ENCODE assay signal across 9 cellular contexts in genomic region chr17:81002409-81003361, GRCh38. TPM values are rescaled to one million over a fixed set of nuclear protein-coding genes. Genes with fewer than 3 reads are reported as not detected.
A peak's percentile ranks its signal among the peaks of the same experiment; 100 is the strongest.
DNase-seq lines count a peak whose midpoint lies in the region; ATAC-seq, FAIRE-seq and TF ChIP-seq lines count a peak whose summit lies in the region.
"Had no signal": no experiment of that assay in that cellular context is flagged by ENCODE, and none has a peak within 500 bp of the region (broad histone marks: within the 10 kb centered on the region; RNA-seq: fewer than 3 reads in every experiment).

No MANE protein-coding gene starts in this region.

- H3K36me3 ChIP-seq in GM23248 (ENCODE audit: low read depth) (no peaks in the 10 kb centered on the region), Peyer's patch (peaks cover 0 to 25% (median 0%) of the 10 kb centered on the region in 3 donors)

- DNase-seq in A549 (ENCODE audit: low read depth in 1 of 2, low spot score in 1 of 2) (no peak), GM23248 (peak; percentile 65), Peyer's patch (peak in 2 of 3 donors; percentile 85 to 87), fibroblast of the conjunctiva (ENCODE audit: low read depth) (peak; percentile 55)
- no peak for DNase-seq in stimulated activated effector memory CD8-positive, alpha-beta T cell treated with anti-CD3 and anti-CD28 coated beads, Interleukin-12 subunit alpha, Interleukin-12 subunit beta, amount 100 ng/mL, for 72 hours (ENCODE audit: low spot score in 2 of 2)
- DNase-seq in central memory CD4-positive, alpha-beta T cell, result no peak

- no peak for TF ChIP-seq EP300 in A549 (IDR thresholded peaks at IDR 0.05)

- H2AFZ ChIP-seq in GM23248, result no peak overlapping the region

- H3K79me2 ChIP-seq in GM23248 (ENCODE audit: insufficient read depth), result no peaks in the 10 kb centered on the region

- peaks cover 20% of the 10 kb centered on the region for H3K4me1 ChIP-seq in A549
- H3K4me1 ChIP-seq in GM23248 (ENCODE audit: insufficient read depth), result 0 out of 2 replicates have a peak, but pooled peaks cover 5% of the 10 kb centered on the region
- peaks cover 0 to 49% (median 12%) of the 10 kb centered on the region in 4 donors for H3K4me1 ChIP-seq in Peyer's patch

- peaks cover 12% of the 10 kb centered on the region for H3K36me3 Mint-ChIP-seq in stimulated activated effector memory CD8-positive, alpha-beta T cell treated with anti-CD3 and anti-CD28 coated beads, Interleukin-12 subunit alpha, Interleukin-12 subunit beta, amount 100 ng/mL, for 72 hours

- FAIRE-seq in A549 (lab: Jason Lieb, UNC), result no peak

- H3F3A ChIP-seq in GM23248 (ENCODE audit: insufficient read depth), result peaks cover 8% of the 10 kb centered on the region; the same call in 1 of the 2 replicates

- CTCF ChIA-PET in A549 (lab: Yijun Ruan, JAX), result interaction anchor here (1.9 to 9.1 kb wide), 2 partner anchors 20 to 99 kb away, joined by 7 to 56 read pairs; no protein-coding TSS in a partner anchor

- peaks cover 32% of the 10 kb centered on the region for H3K27me3 ChIP-seq in GM23248 (replicated peaks; ENCODE audit: insufficient read depth)
- H3K27me3 ChIP-seq in Peyer's patch, result peaks cover 0 to 13% of the 10 kb centered on the region in 2 donors

- no peak for TF ChIP-seq RAD21 in A549 (conservative IDR thresholded peaks at IDR 0.05 in 1 of 2, IDR thresholded peaks at IDR 0.05 in 1 of 2)

- H3K9me3 Mint-ChIP-seq in stimulated activated effector memory CD8-positive, alpha-beta T cell treated with anti-CD3 and anti-CD28 coated beads, Interleukin-12 subunit alpha, Interleukin-12 subunit beta, amount 100 ng/mL, for 72 hours, result no peaks in the 10 kb centered on the region

- TF ChIP-seq POLR2A in A549 (IDR thresholded peaks at IDR 0.05; ENCODE audit: low read length), result no peak
- TF ChIP-seq POLR2A in Peyer's patch (IDR thresholded peaks at IDR 0.05), result no peak

- peaks cover 24% of the 10 kb centered on the region for H3K4me1 Mint-ChIP-seq in stimulated activated effector memory CD8-positive, alpha-beta T cell treated with anti-CD3 and anti-CD28 coated beads, Interleukin-12 subunit alpha, Interleukin-12 subunit beta, amount 100 ng/mL, for 72 hours

- no peaks in the 10 kb centered on the region for H3K9me2 ChIP-seq in GM23248 (ENCODE audit: insufficient read depth)

- H3K27ac ChIP-seq in A549 (peak overlapping the region in 1 of 2 experiments; percentile 18; a peak in 1 of 6 replicates), GM23248 (no peak overlapping the region), Peyer's patch (peak overlapping the region in 2 of 4 donors; percentile 18 to 32)
- H3K27ac ChIP-seq: thoracic aorta had no signal

- H3K4me2 ChIP-seq in A549, result peak overlapping the region; percentile 6; the same call in 1 of the 3 replicates
- H3K4me2 ChIP-seq in GM23248 (ENCODE audit: unreplicated experiment), result peak overlapping the region; percentile 3

- no peak overlapping the region for H3K27ac Mint-ChIP-seq in stimulated activated effector memory CD8-positive, alpha-beta T cell treated with anti-CD3 and anti-CD28 coated beads, Interleukin-12 subunit alpha, Interleukin-12 subunit beta, amount 100 ng/mL, for 72 hours

- in situ Hi-C loops in GM23248 (cut with MboI), result no loop called here

- POLR2A ChIA-PET in A549 (lab: Yijun Ruan, JAX), result interaction anchor here (1.1 kb wide), 1 partner anchor 12 kb away, joined by 3 read pairs; the partner anchor contains the start of gene CHMP6

- no peaks in the 10 kb centered on the region for H4K20me1 ChIP-seq in GM23248 (ENCODE audit: insufficient read depth)

- no peak overlapping the region for H3K4me3 ChIP-seq in A549
- no peak overlapping the region for H3K4me3 ChIP-seq in GM23248
- H3K4me3 ChIP-seq in Peyer's patch, result no peak overlapping the region

- 42% methylated on average over 21 of the region's 21 CpGs for WGBS in A549 (ENCODE audit: missing lambda C conversion rate)
- whole genome bisulfite sequencing in GM23248 (ENCODE audit: low coverage in 1 of 2, low lambda C conversion rate in 2 of 2, missing lambda C conversion rate in 2 of 2), 2 experiments, result 19 to 27% methylated on average over 21 of the region's 21 CpGs

- TF ChIP-seq CTCF in A549 (IDR thresholded peaks at IDR 0.05) (no peak), Peyer's patch (IDR thresholded peaks at IDR 0.05) (no peak)

- no peaks in the 10 kb centered on the region for H3K9me3 ChIP-seq in A549
- no peaks in the 10 kb centered on the region for H3K9me3 ChIP-seq in GM23248 (ENCODE audit: low read depth)
- no peaks in the 10 kb centered on the region for H3K9me3 ChIP-seq in Peyer's patch
- H3K9me3 ChIP-seq: thoracic aorta had no signal

- H3K4me3 Mint-ChIP-seq in stimulated activated effector memory CD8-positive, alpha-beta T cell treated with anti-CD3 and anti-CD28 coated beads, Interleukin-12 subunit alpha, Interleukin-12 subunit beta, amount 100 ng/mL, for 72 hours, result no peak overlapping the region

- no peak overlapping the region for H3K9ac ChIP-seq in GM23248

- ATAC-seq in A549 (peak; percentile 15 to 26; a peak in 4 of 6 replicates), HG03108 (IDR thresholded peaks at IDR 0.05; ENCODE audit: unreplicated experiment) (no peak), GM19463 (IDR thresholded peaks at IDR 0.05; ENCODE audit: unreplicated experiment) (no peak)
- peak; percentile 6 for ATAC-seq in stimulated activated effector memory CD8-positive, alpha-beta T cell treated with anti-CD3 and anti-CD28 coated beads, Interleukin-12 subunit alpha, Interleukin-12 subunit beta, amount 100 ng/mL, for 72 hours

TF ChIP-seq in A549, 52 proteins besides CTCF, POLR2A, EP300 and RAD21:
- TF ChIP-seq ZC3H11A (IDR thresholded peaks at IDR 0.05) (no peak), RNF2 (IDR thresholded peaks at IDR 0.05; ENCODE audit: borderline replicate concordance, low read depth) (no peak), PBX3 (IDR thresholded peaks at IDR 0.05) (0 out of 2 replicates have a peak, but pooled peaks have one; percentile 68)

RNA-seq across cellular contexts. Expression of gene CHMP6, which starts 11.0 kb away (rescaled TPM):
- polyA plus RNA-seq in A549 (2011; rRNA removed) (17.8 and 28.9 TPM in 2 replicates), A549 (2017; fragmentation: RNase III; extraction: RNeasy Plus Mini Kit Qiagen cat#74134 plus additional on column Dnase treatment) (26.6 to 32.7 TPM (median 30.8 TPM) in 3 replicates), GM23248 (2016; fragmentation: Nextera tagmentation; extraction: Ambion mirVana) (34.0 and 37.1 TPM in 2 replicates)
- 36.9 and 47.2 TPM in 2 replicates for polyA plus RNA-seq in A549 (2012; cell fraction: cytosol; rRNA removed)
- 34.1 and 42.1 TPM in 2 replicates for polyA plus RNA-seq in A549 (2012; cell fraction: nucleus; rRNA removed)
- polyA minus RNA-seq in A549 (2011; rRNA and poly(A)+ RNA removed), result 9.5 and 11.2 TPM in 2 replicates
- total RNA-seq in GM23248 (2014; rRNA removed; shearing (Covaris generic)), result 8.2 and 14.1 TPM in 2 replicates
- total RNA-seq in Peyer's patch, result 10 to 100 TPM; 29.9 to 57.8 (median 37.1) TPM

RNA-seq across cellular contexts. Expression of gene BAIAP2, which starts 32.3 kb away (rescaled TPM):
- polyA plus RNA-seq in A549 (2011; rRNA removed), result 7.1 and 8.6 TPM in 2 replicates
- 15.7 and 21.3 TPM in 2 replicates for polyA plus RNA-seq in A549 (2012; cell fraction: cytosol; rRNA removed)
- 44.2 and 62.0 TPM in 2 replicates for polyA plus RNA-seq in A549 (2012; cell fraction: nucleus; rRNA removed)
- 23.9 to 30.4 TPM (median 27.5 TPM) in 3 replicates for polyA plus RNA-seq in A549 (2017; fragmentation: RNase III; extraction: RNeasy Plus Mini Kit Qiagen cat#74134 plus additional on column Dnase treatment)
- polyA minus RNA-seq in A549 (2011; rRNA and poly(A)+ RNA removed), result 9.4 and 10.6 TPM in 2 replicates
- total RNA-seq in GM23248 (2014; rRNA removed; shearing (Covaris generic)), result 30.6 and 31.7 TPM in 2 replicates
- polyA plus RNA-seq in GM23248 (2016; fragmentation: Nextera tagmentation; extraction: Ambion mirVana), result 28.2 and 31.5 TPM in 2 replicates
- 10 to 100 TPM; 10.2 to 61.9 (median 17.6) TPM for total RNA-seq in Peyer's patch

Comparison
In these comparisons a context has a peak if more than half of its experiments do, and no peak if none do; other contexts are left out.
1. ATAC-seq: peak in A549 (2 of 2) and stimulated activated effector memory CD8-positive, alpha-beta T cell treated with anti-CD3 and anti-CD28 coated beads, Interleukin-12 subunit alpha, Interleukin-12 subunit beta, amount 100 ng/mL, for 72 hours (single experiment); none in HG03108 (single experiment) and GM19463 (single experiment).
2. DNase-seq: peak in GM23248 (single experiment), Peyer's patch (2 of 3) and fibroblast of the conjunctiva (single experiment); none in A549 (0 of 2), stimulated activated effector memory CD8-positive, alpha-beta T cell treated with anti-CD3 and anti-CD28 coated beads, Interleukin-12 subunit alpha, Interleukin-12 subunit beta, amount 100 ng/mL, for 72 hours (0 of 2) and central memory CD4-positive, alpha-beta T cell (single experiment).